In the genomic region with DNA sequence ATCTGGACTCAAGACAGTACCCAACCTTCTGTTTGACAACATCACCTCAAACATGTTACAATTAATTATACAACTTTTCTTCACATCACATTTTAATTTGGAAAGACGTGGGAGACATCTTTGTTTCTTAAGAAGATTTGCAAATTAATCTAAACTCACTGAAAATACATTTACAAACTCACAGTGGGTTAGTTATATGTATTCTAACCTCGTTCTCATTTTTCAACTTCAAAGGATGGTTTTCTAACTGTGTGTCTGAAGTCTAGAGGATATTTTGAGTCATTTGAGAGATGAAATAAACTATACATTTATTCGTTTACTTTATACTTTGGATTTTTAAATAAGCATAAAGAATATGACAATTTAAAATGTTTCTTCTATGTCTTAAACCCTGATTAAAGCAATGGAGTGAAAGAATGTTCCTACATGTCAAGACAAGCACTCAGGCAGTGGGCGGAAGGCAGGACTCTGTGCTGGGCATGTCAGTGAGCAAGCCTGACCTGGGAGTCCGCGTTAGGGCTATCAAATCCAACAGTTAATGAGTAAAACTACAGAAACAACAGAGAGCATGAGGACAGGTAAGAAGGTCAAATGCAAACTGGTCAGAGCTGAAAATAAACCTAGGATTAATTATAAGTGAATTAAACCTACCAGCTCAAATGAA, we compare ENCODE assay signal across 1 cellular context.
A peak's percentile ranks its signal among the peaks of the same experiment; 100 is the strongest.
TF ChIP-seq lines count a peak whose summit lies in the region.

No MANE protein-coding gene starts in this region.

TF ChIP-seq in K562, 482 proteins besides CTCF, POLR2A, EP300 and RAD21 (continued from another document):
- TF ChIP-seq, protein P1, sequence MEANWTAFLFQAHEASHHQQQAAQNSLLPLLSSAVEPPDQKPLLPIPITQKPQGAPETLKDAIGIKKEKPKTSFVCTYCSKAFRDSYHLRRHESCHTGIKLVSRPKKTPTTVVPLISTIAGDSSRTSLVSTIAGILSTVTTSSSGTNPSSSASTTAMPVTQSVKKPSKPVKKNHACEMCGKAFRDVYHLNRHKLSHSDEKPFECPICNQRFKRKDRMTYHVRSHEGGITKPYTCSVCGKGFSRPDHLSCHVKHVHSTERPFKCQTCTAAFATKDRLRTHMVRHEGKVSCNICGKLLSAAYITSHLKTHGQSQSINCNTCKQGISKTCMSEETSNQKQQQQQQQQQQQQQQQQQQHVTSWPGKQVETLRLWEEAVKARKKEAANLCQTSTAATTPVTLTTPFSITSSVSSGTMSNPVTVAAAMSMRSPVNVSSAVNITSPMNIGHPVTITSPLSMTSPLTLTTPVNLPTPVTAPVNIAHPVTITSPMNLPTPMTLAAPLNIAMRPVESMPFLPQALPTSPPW (CRISPR knock-in tag; IDR thresholded peaks at IDR 0.05): peak; percentile 5; the same call in 1 of the 2 replicates
- TF ChIP-seq E2F6 (IDR thresholded peaks at IDR 0.05; ENCODE audit: borderline replicate concordance in 1 of 2, extremely low read depth in 1 of 2, insufficient read depth in 1 of 2, insufficient read length in 1 of 2, low read depth in 1 of 2, low read length in 1 of 2, poor library complexity in 1 of 2, severe bottlenecking in 1 of 2) (no peak), CREM (IDR thresholded peaks at IDR 0.05; ENCODE audit: low read depth) (no peak), ZNF696 (CRISPR knock-in tag; conservative IDR thresholded peaks at IDR 0.05) (no peak), ZNF175 (CRISPR knock-in tag; IDR thresholded peaks at IDR 0.05; ENCODE audit: low read depth) (peak; percentile 15; the same call in 1 of the 2 replicates)
TF ChIP-seq in K562: peak in this region for 13.
